ENCODE assay signal across 22 cellular contexts in genomic region chr5:42596817-42597216, GRCh38.
"Had no signal": no experiment of that assay in that cellular context is flagged by ENCODE, and none has a peak within 500 bp of the region (broad histone marks: within the 10 kb centered on the region; RNA-seq: fewer than 3 reads in every experiment).

No MANE protein-coding gene starts in this region.

- H3K27ac ChIP-seq: adrenal gland, ascending aorta, coronary artery, epithelial cell of prostate, neural progenitor cell, suprapubic skin, tibial nerve, vagina had no signal

- H2AFZ ChIP-seq: neural progenitor cell had no signal

- DNase-seq: activated CD4-positive, alpha-beta T cell treated with anti-CD3 and anti-CD28 coated beads for 36 hours; activated CD4-positive, alpha-beta T cell treated with anti-CD3 and anti-CD28 coated beads, Interleukin-2, amount 50 U/mL, for 4 hours; activated CD8-positive, alpha-beta memory T cell treated with anti-CD3 and anti-CD28 coated beads for 24 hours; activated CD8-positive, alpha-beta memory T cell treated with anti-CD3 and anti-CD28 coated beads, Interleukin-2, amount 50 U/mL, for 4 hours; activated naive CD4-positive, alpha-beta T cell; activated T-cell treated with anti-CD3 and anti-CD28 coated beads, Interleukin-2, amount 50 U/mL, for 24 hours; adrenal gland; endodermal cell; naive thymus-derived CD8-positive, alpha-beta T cell; posterior cingulate gyrus; stimulated activated CD4-positive, alpha-beta T cell treated with anti-CD3 and anti-CD28 coated beads, Interleukin-12 subunit alpha, Interleukin-12 subunit beta, amount 100 ng/mL, for 4 hours; stimulated activated CD4-positive, alpha-beta T cell treated with anti-CD3 and anti-CD28 coated beads, Interleukin-4, amount 100 ng/mL, for 4 hours; stimulated activated naive CD8-positive, alpha-beta T cell treated with anti-CD3 and anti-CD28 coated beads, Interleukin-15, amount 100 ng/mL, for 72 hours; T1000 had no signal

- H3K9me3 ChIP-seq: adrenal gland, ascending aorta, suprapubic skin, tibial nerve, vagina had no signal

- H3K36me3 ChIP-seq: adrenal gland, ascending aorta, neural progenitor cell, suprapubic skin, tibial nerve, vagina had no signal

- ATAC-seq: activated CD4-positive, alpha-beta T cell treated with anti-CD3 and anti-CD28 coated beads for 36 hours; naive thymus-derived CD8-positive, alpha-beta T cell; stimulated activated naive CD8-positive, alpha-beta T cell treated with anti-CD3 and anti-CD28 coated beads, Interleukin-15, amount 100 ng/mL, for 72 hours; WTC11 had no signal

- H3K4me2 ChIP-seq: neural progenitor cell had no signal

- H3K9ac ChIP-seq: neural progenitor cell had no signal

- H3K4me1 ChIP-seq: neural progenitor cell, vagina had no signal

- H3K4me3 ChIP-seq: adrenal gland, ascending aorta, coronary artery, neural progenitor cell, suprapubic skin, tibial nerve, vagina had no signal

- H3K27me3 ChIP-seq: adrenal gland, ascending aorta, neural progenitor cell, suprapubic skin, tibial nerve, vagina had no signal
